Comparison of ENCODE assay signal across 29 cellular contexts in genomic region chr20:50410343-50410742, GRCh38.
"Had no signal": no experiment of that assay in that cellular context is flagged by ENCODE, and none has a peak within 500 bp of the region (broad histone marks: within the 10 kb centered on the region; RNA-seq: fewer than 3 reads in every experiment).

No MANE protein-coding gene starts in this region.

- H3K9me3 Mint-ChIP-seq: central memory CD8-positive, alpha-beta T cell; dendritic cell treated with granulocyte-macrophage colony-stimulating factor and Interleukin-4, amounts not matched to agents 40 ng/mL and 50 ng/mL, for 4 days had no signal

- H3K4me1 Mint-ChIP-seq: central memory CD8-positive, alpha-beta T cell; naive thymus-derived CD4-positive, alpha-beta T cell; nephron; stimulated activated memory B cell treated with anti-CD40 and anti-IgM and Interleukin-4, amounts not matched to agents 10 μg/mL and 1 μg/mL and 100 μg/mL, for 72 hours had no signal

- H3K4me3 ChIP-seq: colonic mucosa, heart right ventricle, psoas muscle, skin epidermis, spleen, thoracic aorta, tibial nerve, upper lobe of right lung, uterus had no signal

- H3K36me3 ChIP-seq: colonic mucosa, heart right ventricle, spleen, thoracic aorta, tibial nerve, upper lobe of right lung, uterus had no signal

- H3K27me3 ChIP-seq: colonic mucosa, foreskin keratinocyte, heart right ventricle, spleen, tibial nerve, upper lobe of right lung, uterus had no signal

- H3K4me1 ChIP-seq: foreskin keratinocyte had no signal

- H3K4me3 Mint-ChIP-seq: central memory CD8-positive, alpha-beta T cell; dendritic cell treated with granulocyte-macrophage colony-stimulating factor and Interleukin-4, amounts not matched to agents 40 ng/mL and 50 ng/mL, for 4 days; endodermal cell; naive thymus-derived CD4-positive, alpha-beta T cell; nephron; stimulated activated memory B cell treated with anti-CD40 and anti-IgM and Interleukin-4, amounts not matched to agents 10 μg/mL and 1 μg/mL and 100 μg/mL, for 72 hours had no signal

- H3K9me3 ChIP-seq: colonic mucosa, psoas muscle, thoracic aorta, upper lobe of right lung, uterus had no signal

- H3K36me3 Mint-ChIP-seq: stimulated activated memory B cell treated with anti-CD40 and anti-IgM and Interleukin-4, amounts not matched to agents 10 μg/mL and 1 μg/mL and 100 μg/mL, for 72 hours had no signal

- H3K27ac ChIP-seq: colonic mucosa, epithelial cell of prostate, foreskin keratinocyte, thoracic aorta had no signal

- DNase-seq: colonic mucosa; effector CD8-positive, alpha-beta T cell; endodermal cell; foreskin keratinocyte; glutamatergic neuron; heart right ventricle; hippocampal formation; kidney glomerular epithelial cell; mammary epithelial cell; mesendoderm; midbrain; naive thymus-derived CD4-positive, alpha-beta T cell; nucleus accumbens; psoas muscle; spleen; stimulated activated CD4-positive, alpha-beta T cell treated with anti-CD3 and anti-CD28 coated beads, Interleukin-4, amount 100 ng/mL, for 4 hours; stimulated activated naive CD8-positive, alpha-beta T cell treated with anti-CD3 and anti-CD28 coated beads, Interleukin-15, Interleukin-2, amounts not matched to agents 100 U/mL and 50 U/mL, for 24 hours; substantia nigra; upper lobe of right lung; uterus had no signal

- ATAC-seq: esophagus mucosa; foreskin keratinocyte; naive thymus-derived CD4-positive, alpha-beta T cell; psoas muscle; stimulated activated memory B cell treated with anti-CD40 and anti-IgM and Interleukin-4, amounts not matched to agents 10 μg/mL and 1 μg/mL and 100 μg/mL, for 72 hours; stimulated activated naive CD8-positive, alpha-beta T cell treated with anti-CD3 and anti-CD28 coated beads, Interleukin-15, Interleukin-2, amounts not matched to agents 100 U/mL and 50 U/mL, for 24 hours; upper lobe of right lung had no signal

- H3K27ac Mint-ChIP-seq: dendritic cell treated with granulocyte-macrophage colony-stimulating factor and Interleukin-4, amounts not matched to agents 40 ng/mL and 50 ng/mL, for 4 days; endodermal cell; naive thymus-derived CD4-positive, alpha-beta T cell; nephron; stimulated activated memory B cell treated with anti-CD40 and anti-IgM and Interleukin-4, amounts not matched to agents 10 μg/mL and 1 μg/mL and 100 μg/mL, for 72 hours had no signal
